8 cellular contexts compared by ENCODE assay signal in the genomic region with DNA sequence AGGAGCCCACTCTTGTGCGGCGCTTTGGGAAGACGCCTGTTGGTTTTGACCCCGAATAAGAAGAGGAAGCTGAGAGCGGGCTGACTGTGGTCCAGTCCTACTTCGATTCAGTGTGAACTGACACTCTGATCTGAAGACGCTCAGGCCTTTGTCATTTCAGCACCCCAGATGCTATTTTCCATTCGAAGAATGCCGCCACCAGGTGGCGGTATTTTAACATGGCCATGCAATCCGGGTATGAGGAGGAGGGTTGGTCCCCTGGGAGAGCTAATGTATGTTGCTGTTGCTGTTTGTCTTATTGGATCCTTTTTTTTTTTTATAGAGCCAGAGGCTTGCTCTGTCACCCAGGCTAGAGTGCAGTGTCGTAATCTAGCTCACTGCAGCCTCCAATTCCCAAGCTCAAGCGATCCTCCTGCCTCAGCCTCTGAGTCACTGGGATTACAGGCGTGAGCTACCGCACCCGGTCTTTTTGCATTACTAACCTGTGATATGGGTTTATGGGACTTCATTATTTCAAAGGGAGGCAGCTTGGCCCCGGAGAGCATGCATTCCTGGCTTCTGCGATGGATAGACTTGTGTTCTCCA. TPM values are rescaled to one million over a fixed set of nuclear protein-coding genes. Genes with fewer than 3 reads are reported as not detected.
A peak's percentile ranks its signal among the peaks of the same experiment; 100 is the strongest.
DNase-seq lines count a peak whose midpoint lies in the region; ATAC-seq lines count a peak whose summit lies in the region.

No MANE protein-coding gene starts in this region.

- peak; percentile 86 for DNase-seq in activated gamma-delta T cell treated with Interleukin-2 at 50 U/mL for 16 hours
- no peak for DNase-seq in activated gamma-delta T cell (lab: John Stamatoyannopoulos, UW)
- DNase-seq in NCI-H226, result peak; percentile 70
- peak; percentile 78 for DNase-seq in activated CD4-positive, CD25-positive, alpha-beta regulatory T cell treated with anti-CD3 and anti-CD28 coated beads, Interleukin-2, amount 50 U/mL, for 16 hours (ENCODE audit: low read depth, low spot score)
- peak; percentile 86 for DNase-seq in cerebellum (ENCODE audit: low spot score)
- DNase-seq in kidney glomerular epithelial cell (lab: John Stamatoyannopoulos, UW), result peak; percentile 77
- DNase-seq in stimulated activated CD4-positive, alpha-beta T cell treated with anti-CD3 and anti-CD28 coated beads, Interleukin-1b, Interleukin-23, amount 100 ng/mL, for 1 hour (ENCODE audit: low read depth in 2 of 2), result peak; percentile 56 to 85

- peak; percentile 22 for ATAC-seq in HG03342 (IDR thresholded peaks at IDR 0.05; ENCODE audit: unreplicated experiment)

RNA-seq across cellular contexts. Expression of a gene that starts 0.8 kb away (rescaled TPM):
- total RNA-seq in cerebellum, result 36.4 TPM

RNA-seq across cellular contexts. Expression of a gene that starts 18.3 kb away (rescaled TPM):
- total RNA-seq in cerebellum, result 10.3 TPM

RNA-seq across cellular contexts. Expression of a gene that starts 24.1 kb away (rescaled TPM):
- 4.6 TPM for total RNA-seq in cerebellum

RNA-seq across cellular contexts. Expression of a gene that starts 29.6 kb away (rescaled TPM):
- not detected for total RNA-seq in cerebellum

RNA-seq across cellular contexts. Expression of a gene that starts 40.6 kb away (rescaled TPM):
- total RNA-seq in cerebellum, result 8.5 TPM
